1 cellular context compared by ENCODE assay signal in genomic region chr15:78539464-78540134, GRCh38.
TF ChIP-seq lines count a peak whose summit lies in the region.

No MANE protein-coding gene starts in this region.

TF ChIP-seq in GM12878, 131 proteins besides CTCF, POLR2A, EP300 and RAD21:
- TF ChIP-seq MLLT1 (IDR thresholded peaks at IDR 0.05) (peak; percentile 93), ZBTB4 (CRISPR knock-in tag; IDR thresholded peaks at IDR 0.05) (0 out of 2 replicates have a peak, but pooled peaks have one; percentile 9), ZBTB40 (IDR thresholded peaks at IDR 0.05; ENCODE audit: borderline replicate concordance) (0 out of 2 replicates have a peak, but pooled peaks have one; percentile 28)
